2 cellular contexts compared by ENCODE assay signal in genomic region chr7:74234549-74234948, GRCh38.
TF ChIP-seq lines count a peak whose summit lies in the region.

No MANE protein-coding gene starts in this region.

TF ChIP-seq in GM12891, 5 proteins besides CTCF, POLR2A, EP300 and RAD21:
- TF ChIP-seq TAF1 (IDR thresholded peaks at IDR 0.05; ENCODE audit: low read depth, low read length): no peak
- peak; percentile 58 for TF ChIP-seq SPI1 (IDR thresholded peaks at IDR 0.05; ENCODE audit: low read depth, low read length)

TF ChIP-seq in GM12878, 131 proteins besides CTCF, POLR2A, EP300 and RAD21:
- TF ChIP-seq SPI1 (IDR thresholded peaks at IDR 0.05; ENCODE audit: borderline replicate concordance, insufficient read depth, low read depth, low read length) (peak; percentile 49; the same call in 1 of the 2 replicates), KLF5 (IDR thresholded peaks at IDR 0.05; ENCODE audit: partially characterized antibody) (no peak)
TF ChIP-seq in GM12878: peak in this region for 1.
